8 cellular contexts compared by ENCODE assay signal in the genomic region with DNA sequence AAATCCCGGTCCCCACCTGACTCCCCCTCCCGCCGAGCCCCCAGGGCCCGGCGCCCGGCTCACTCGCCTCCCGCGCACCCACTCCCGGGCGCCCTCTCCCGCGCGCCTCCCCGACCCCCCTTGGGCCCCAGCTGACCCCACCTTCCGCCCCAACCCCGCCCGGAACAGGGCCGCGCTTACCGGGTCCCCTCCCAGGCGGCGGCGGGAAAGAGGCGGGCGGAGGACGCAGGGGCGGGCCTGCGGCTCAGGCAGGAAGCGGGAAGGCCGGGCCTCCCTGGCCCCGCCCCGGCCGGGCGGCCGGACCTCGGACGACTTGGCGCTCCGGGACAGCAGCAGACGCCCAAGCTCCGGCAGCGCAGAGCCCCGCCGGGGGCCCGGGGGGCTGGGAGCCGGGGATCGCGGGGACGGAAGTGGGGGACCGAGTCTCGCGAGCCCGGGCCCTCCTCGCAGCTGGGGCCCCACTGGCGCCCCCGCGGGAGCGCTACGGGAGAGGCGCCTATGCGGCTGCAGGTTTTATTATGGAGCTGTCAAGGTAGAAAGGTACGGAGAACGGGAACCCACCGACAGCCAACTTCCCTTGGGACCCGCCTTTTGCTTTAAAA. TPM values are rescaled to one million over a fixed set of nuclear protein-coding genes. Genes with fewer than 3 reads are reported as not detected.
A peak's percentile ranks its signal among the peaks of the same experiment; 100 is the strongest.
DNase-seq lines count a peak whose midpoint lies in the region; ATAC-seq lines count a peak whose summit lies in the region.

Gene SLC41A3 (minus strand): TSS at position 212 of the 602 bp plus-strand sequence. CDS start 15,905 bp downstream, outside the sequence.

- H3K27ac Mint-ChIP-seq in activated T-helper 17 cell treated with anti-CD3 and anti-CD28 coated beads, Interleukin-2, amount 50 U/mL, for 72 hours, result peak within 1 kb of the TSS; percentile 96
- peak within 1 kb of the TSS; percentile 86 to 88 for H3K27ac Mint-ChIP-seq in natural killer cell treated with Interleukin-12 subunit alpha and Interleukin-12 subunit beta and Interleukin-15 and Interleukin-18, amount 100 ng/mL, for 72 hours

- H3K4me1 Mint-ChIP-seq in activated T-helper 17 cell treated with anti-CD3 and anti-CD28 coated beads, Interleukin-2, amount 50 U/mL, for 72 hours, result peaks cover 19% of the 10 kb centered on the region
- H3K4me1 Mint-ChIP-seq in natural killer cell treated with Interleukin-12 subunit alpha and Interleukin-12 subunit beta and Interleukin-15 and Interleukin-18, amount 100 ng/mL, for 72 hours (ENCODE audit: low read depth in 2 of 2), result peaks cover 20 to 23% of the 10 kb centered on the region in 2 donors

- no peaks in the 10 kb centered on the region for H3K9me3 Mint-ChIP-seq in activated T-helper 17 cell treated with anti-CD3 and anti-CD28 coated beads, Interleukin-2, amount 50 U/mL, for 72 hours
- no peaks in the 10 kb centered on the region for H3K9me3 Mint-ChIP-seq in natural killer cell treated with Interleukin-12 subunit alpha and Interleukin-12 subunit beta and Interleukin-15 and Interleukin-18, amount 100 ng/mL, for 72 hours

- DNase-seq in EH (ENCODE audit: low read depth), result peak; percentile 83
- DNase-seq in Kasumi-1 (lab: John Stamatoyannopoulos, UW), result peak; percentile 72 to 76
- peak; percentile 89 for DNase-seq in RPMI8226
- DNase-seq in fibroblast of peridontal ligament (ENCODE audit: extremely low read depth), result peak; percentile 57
- peak; percentile 94 for DNase-seq in natural killer cell treated with Interleukin-12 subunit alpha and Interleukin-12 subunit beta and Interleukin-15 and Interleukin-18, amount 100 ng/mL, for 72 hours (ENCODE audit: low spot score)
- peak; percentile 85 for DNase-seq in stimulated activated naive CD4-positive, alpha-beta T cell treated with Interleukin-2 at 50 U/mL for 16 hours (lab: John Stamatoyannopoulos, UW)

- H3K36me3 Mint-ChIP-seq in activated T-helper 17 cell treated with anti-CD3 and anti-CD28 coated beads, Interleukin-2, amount 50 U/mL, for 72 hours (ENCODE audit: low read depth), result no peaks in the 10 kb centered on the region
- H3K36me3 Mint-ChIP-seq in natural killer cell treated with Interleukin-12 subunit alpha and Interleukin-12 subunit beta and Interleukin-15 and Interleukin-18, amount 100 ng/mL, for 72 hours, result no peaks in the 10 kb centered on the region

- peak; percentile 96 for ATAC-seq in GM21825 (IDR thresholded peaks at IDR 0.05; ENCODE audit: unreplicated experiment)
- ATAC-seq in activated T-helper 17 cell treated with anti-CD3 and anti-CD28 coated beads, Interleukin-2, amount 50 U/mL, for 72 hours (replicated peaks), result peak; percentile 96
- peak; percentile 98 to 99 for ATAC-seq in natural killer cell treated with Interleukin-12 subunit alpha and Interleukin-12 subunit beta and Interleukin-15 and Interleukin-18, amount 100 ng/mL, for 72 hours

- H3K27me3 Mint-ChIP-seq in activated T-helper 17 cell treated with anti-CD3 and anti-CD28 coated beads, Interleukin-2, amount 50 U/mL, for 72 hours, result no peaks in the 10 kb centered on the region
- no peaks in the 10 kb centered on the region for H3K27me3 Mint-ChIP-seq in natural killer cell treated with Interleukin-12 subunit alpha and Interleukin-12 subunit beta and Interleukin-15 and Interleukin-18, amount 100 ng/mL, for 72 hours

- H3K4me3 Mint-ChIP-seq in activated T-helper 17 cell treated with anti-CD3 and anti-CD28 coated beads, Interleukin-2, amount 50 U/mL, for 72 hours, result peak within 1 kb of the TSS; percentile 90
- H3K4me3 Mint-ChIP-seq in natural killer cell treated with Interleukin-12 subunit alpha and Interleukin-12 subunit beta and Interleukin-15 and Interleukin-18, amount 100 ng/mL, for 72 hours, result peak within 1 kb of the TSS; percentile 95

RNA-seq across cellular contexts. Expression of gene SLC41A3, which starts in this region (rescaled TPM):
- total RNA-seq in activated T-helper 17 cell treated with anti-CD3 and anti-CD28 coated beads, Interleukin-2, amount 50 U/mL, for 72 hours, result 10 to 100 TPM; 33.1 to 50.8 TPM
- 10 to 100 TPM; 30.4 to 36.4 TPM for total RNA-seq in natural killer cell treated with Interleukin-12 subunit alpha and Interleukin-12 subunit beta and Interleukin-15 and Interleukin-18, amount 100 ng/mL, for 72 hours

Comparison
In these comparisons a context has a peak if more than half of its experiments do, and no peak if none do; other contexts are left out.
1. Peak in every context shown above with its lines: DNase-seq and ATAC-seq.